14 cellular contexts compared by ENCODE assay signal in the genomic region with DNA sequence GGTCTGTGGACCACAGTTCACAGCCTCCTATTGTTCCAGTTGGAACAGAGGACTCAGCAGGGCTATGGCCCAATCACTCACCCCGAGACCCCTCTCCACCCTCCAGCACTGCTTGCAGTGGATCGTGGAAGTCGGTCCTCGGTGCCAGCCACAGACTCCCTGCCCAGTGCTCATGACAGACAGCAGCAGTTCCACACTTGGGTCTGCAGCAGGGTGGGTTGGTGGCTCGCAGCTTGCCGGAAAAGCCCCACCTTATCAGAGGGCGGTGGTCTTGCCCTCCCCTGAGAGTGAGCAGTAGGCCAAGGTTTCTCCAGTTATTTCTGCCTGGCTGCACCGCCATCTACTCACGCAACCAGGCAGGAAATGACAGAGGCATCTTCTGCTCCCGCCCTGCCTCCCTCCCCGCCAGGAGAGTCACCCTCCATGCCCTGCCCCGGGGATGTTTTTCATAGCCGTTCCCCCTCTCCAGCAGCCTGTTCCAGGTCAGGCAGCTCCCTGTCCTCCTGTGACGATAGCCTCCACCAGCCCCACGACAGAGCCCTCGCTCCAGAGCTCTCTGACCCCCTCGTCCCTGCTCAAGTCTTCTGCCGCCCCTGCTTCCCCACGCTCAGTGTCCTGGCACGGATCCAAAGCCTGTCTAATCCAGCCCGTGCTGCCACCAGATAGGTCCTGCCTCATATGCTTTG. TPM values are rescaled to one million over a fixed set of nuclear protein-coding genes. Genes with fewer than 3 reads are reported as not detected.
A peak's percentile ranks its signal among the peaks of the same experiment; 100 is the strongest.
DNase-seq lines count a peak whose midpoint lies in the region; FAIRE-seq and TF ChIP-seq lines count a peak whose summit lies in the region.
"Had no signal": no experiment of that assay in that cellular context is flagged by ENCODE, and none has a peak within 500 bp of the region (broad histone marks: within the 10 kb centered on the region; RNA-seq: fewer than 3 reads in every experiment).

No MANE protein-coding gene starts in this region.

- no peaks in the 10 kb centered on the region for H3K36me3 Mint-ChIP-seq in chondrocyte (ENCODE audit: low read depth)

- H3K9me3 Mint-ChIP-seq in chondrocyte (ENCODE audit: low read depth), result no peaks in the 10 kb centered on the region
- H3K9me3 Mint-ChIP-seq: activated B cell treated with CpG ODN at 0.5 μM for 24 hours; activated T-helper 17 cell treated with anti-CD3 and anti-CD28 coated beads, Interleukin-2, amount 50 U/mL, for 72 hours had no signal

- H3K27me3 Mint-ChIP-seq in chondrocyte (ENCODE audit: low read depth), result peaks cover 28% of the 10 kb centered on the region

- peaks cover 4% of the 10 kb centered on the region for H3K4me1 Mint-ChIP-seq in chondrocyte (ENCODE audit: low read depth)
- H3K4me1 Mint-ChIP-seq: activated B cell treated with CpG ODN at 0.5 μM for 24 hours; activated T-helper 17 cell treated with anti-CD3 and anti-CD28 coated beads, Interleukin-2, amount 50 U/mL, for 72 hours had no signal

- TF ChIP-seq CTCF in chondrocyte (IDR thresholded peaks at IDR 0.05), result no peak
- TF ChIP-seq CTCF in colonic mucosa (IDR thresholded peaks at IDR 0.05), result no peak

- no peaks in the 10 kb centered on the region for H3K36me3 ChIP-seq in colonic mucosa

- H3K9ac ChIP-seq in colonic mucosa (ENCODE audit: low read depth in 2 of 2, low read length in 2 of 2), result no peak overlapping the region

- POLR2A ChIA-PET in HEK293T (lab: Yijun Ruan, JAX), result no interaction called here

- DNase-seq in AG20443 (ENCODE audit: low spot score), result peak; percentile 61
- peak; percentile 86 for DNase-seq in H54 (ENCODE audit: insufficient read length, low spot score)
- peak; percentile 72 for DNase-seq in NCI-H82 treated with DMSO at 0.1 percent for 48 hours (lab: John Stamatoyannopoulos, UW; ENCODE audit: unreplicated experiment)
- DNase-seq in chondrocyte (ENCODE audit: low spot score), result no peak
- no peak for DNase-seq in colonic mucosa
- DNase-seq in HEK293T (ENCODE audit: extremely low spot score), result no peak
- no peak for DNase-seq in MV-4-11 (lab: John Stamatoyannopoulos, UW)
- no peak for DNase-seq in NOMO-1 (lab: John Stamatoyannopoulos, UW; ENCODE audit: unreplicated experiment in 2 of 2)
- DNase-seq: activated B cell treated with CpG ODN at 0.5 μM for 24 hours; foreskin melanocyte; KG1; nucleus accumbens; stimulated activated CD4-positive, alpha-beta T cell treated with anti-CD3 and anti-CD28 coated beads, Interleukin-2, amount 100 ng/mL, for 24 hours had no signal

- H3K27ac ChIP-seq in colonic mucosa, result no peak overlapping the region

- CTCF ChIA-PET in HEK293T (lab: Yijun Ruan, JAX), result no interaction called here

- FAIRE-seq in H54 (lab: Jason Lieb, UNC), result no peak

- no peak overlapping the region for H3K4me3 ChIP-seq in colonic mucosa

- intact Hi-C loops in colonic mucosa (cut with DNase I), result no loop called here

- no peaks in the 10 kb centered on the region for H3K4me1 ChIP-seq in colonic mucosa

- H3K27me3 ChIP-seq in colonic mucosa, result no peaks in the 10 kb centered on the region

- peak overlapping the region; percentile 57 for H3K27ac Mint-ChIP-seq in chondrocyte (ENCODE audit: unreplicated experiment)
- H3K27ac Mint-ChIP-seq: activated B cell treated with CpG ODN at 0.5 μM for 24 hours; activated T-helper 17 cell treated with anti-CD3 and anti-CD28 coated beads, Interleukin-2, amount 50 U/mL, for 72 hours had no signal

- no peaks in the 10 kb centered on the region for H3K9me3 ChIP-seq in colonic mucosa

- peak overlapping the region; percentile 40 for H3K4me3 Mint-ChIP-seq in chondrocyte (ENCODE audit: unreplicated experiment)
- H3K4me3 Mint-ChIP-seq: activated B cell treated with CpG ODN at 0.5 μM for 24 hours; activated T-helper 17 cell treated with anti-CD3 and anti-CD28 coated beads, Interleukin-2, amount 50 U/mL, for 72 hours had no signal

- TF ChIP-seq POLR2A in H54 (IDR thresholded peaks at IDR 0.05; ENCODE audit: low read depth, low read length), result no peak

TF ChIP-seq in HEK293T, 16 proteins besides CTCF, POLR2A, EP300 and RAD21:
- TF ChIP-seq SP1 (IDR thresholded peaks at IDR 0.05), result no peak
- TF ChIP-seq FOXA1 (IDR thresholded peaks at IDR 0.05), result no peak
- no peak for TF ChIP-seq FOXK2 (IDR thresholded peaks at IDR 0.05)
TF ChIP-seq in HEK293T: peak in this region for 0.

RNA-seq across cellular contexts. Expression of a gene that starts 34.5 kb away (rescaled TPM):
- total RNA-seq in chondrocyte, result 0.15 to 0.18 TPM (median 0.17 TPM) in 3 replicates
- total RNA-seq in colonic mucosa, result not detected
- total RNA-seq: activated B cell treated with CpG ODN at 0.5 μM for 24 hours; activated T-helper 17 cell treated with anti-CD3 and anti-CD28 coated beads, Interleukin-2, amount 50 U/mL, for 72 hours had no signal

RNA-seq across cellular contexts. Expression of a gene that starts 54.3 kb away (rescaled TPM):
- total RNA-seq in chondrocyte (not detected in 3 replicates), colonic mucosa (1 to 10 TPM; 1.6 to 3.0 TPM)

Comparison
In these comparisons a context has a peak if more than half of its experiments do, and no peak if none do; other contexts are left out.
1. DNase-seq: peak in AG20443 (single experiment), H54 (single experiment) and NCI-H82 treated with DMSO at 0.1 percent for 48 hours (single experiment); none in chondrocyte (single experiment), colonic mucosa (single experiment), HEK293T (single experiment), MV-4-11 (single experiment) and NOMO-1 (0 of 2).